ENCODE assay signal across 1 cellular context in the genomic region with DNA sequence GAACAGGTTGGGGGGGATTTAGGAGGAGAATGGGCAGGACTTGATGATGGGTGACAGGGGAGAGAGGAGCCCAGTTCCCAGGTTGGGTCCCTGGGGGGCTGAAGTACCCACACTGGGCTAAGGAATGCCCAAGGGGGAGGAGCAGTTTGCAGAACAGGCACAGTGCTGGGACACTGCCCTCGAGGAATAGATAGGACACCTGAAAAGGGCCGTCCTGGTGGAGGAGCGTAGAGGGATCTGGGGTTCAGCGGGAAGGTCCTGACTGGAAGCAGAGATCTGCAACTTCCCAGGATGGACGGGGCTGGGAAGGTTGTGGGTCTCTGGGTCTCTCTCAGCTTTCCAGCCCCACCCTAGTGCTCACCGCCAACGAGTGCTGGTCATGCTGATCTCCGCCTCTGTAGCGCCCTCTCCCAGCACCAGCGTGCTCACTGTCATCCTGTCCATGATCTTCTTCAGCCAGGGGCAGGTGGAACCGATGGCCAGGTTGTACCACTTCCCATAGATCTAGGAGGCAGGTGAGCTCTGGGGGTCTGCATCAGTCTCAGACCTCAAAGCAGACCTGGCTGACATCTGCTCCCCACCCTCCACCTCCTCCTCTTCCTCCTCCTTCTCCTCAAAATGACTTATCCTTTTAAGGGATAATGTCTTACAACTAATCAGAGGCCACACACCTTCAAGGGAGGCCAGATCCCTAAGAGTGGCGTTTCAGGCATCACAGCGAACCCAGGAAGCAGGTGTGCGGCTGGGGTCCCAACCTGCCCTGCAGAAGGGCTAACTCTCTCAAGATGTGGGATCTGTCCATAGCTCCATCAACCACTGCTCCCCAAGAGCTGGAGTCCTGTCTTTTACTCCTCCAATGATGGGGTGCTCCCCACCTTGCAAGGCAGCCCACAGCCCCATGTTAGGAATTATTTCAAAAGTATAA.
TF ChIP-seq lines count a peak whose summit lies in the region.

No MANE protein-coding gene starts in this region.

TF ChIP-seq in HepG2, 621 proteins besides CTCF, POLR2A, EP300 and RAD21 (continued from another document and continues in another):
- TF ChIP-seq, protein P1, sequence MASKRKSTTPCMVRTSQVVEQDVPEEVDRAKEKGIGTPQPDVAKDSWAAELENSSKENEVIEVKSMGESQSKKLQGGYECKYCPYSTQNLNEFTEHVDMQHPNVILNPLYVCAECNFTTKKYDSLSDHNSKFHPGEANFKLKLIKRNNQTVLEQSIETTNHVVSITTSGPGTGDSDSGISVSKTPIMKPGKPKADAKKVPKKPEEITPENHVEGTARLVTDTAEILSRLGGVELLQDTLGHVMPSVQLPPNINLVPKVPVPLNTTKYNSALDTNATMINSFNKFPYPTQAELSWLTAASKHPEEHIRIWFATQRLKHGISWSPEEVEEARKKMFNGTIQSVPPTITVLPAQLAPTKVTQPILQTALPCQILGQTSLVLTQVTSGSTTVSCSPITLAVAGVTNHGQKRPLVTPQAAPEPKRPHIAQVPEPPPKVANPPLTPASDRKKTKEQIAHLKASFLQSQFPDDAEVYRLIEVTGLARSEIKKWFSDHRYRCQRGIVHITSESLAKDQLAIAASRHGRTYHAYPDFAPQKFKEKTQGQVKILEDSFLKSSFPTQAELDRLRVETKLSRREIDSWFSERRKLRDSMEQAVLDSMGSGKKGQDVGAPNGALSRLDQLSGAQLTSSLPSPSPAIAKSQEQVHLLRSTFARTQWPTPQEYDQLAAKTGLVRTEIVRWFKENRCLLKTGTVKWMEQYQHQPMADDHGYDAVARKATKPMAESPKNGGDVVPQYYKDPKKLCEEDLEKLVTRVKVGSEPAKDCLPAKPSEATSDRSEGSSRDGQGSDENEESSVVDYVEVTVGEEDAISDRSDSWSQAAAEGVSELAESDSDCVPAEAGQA (IDR thresholded peaks at IDR 0.05; ENCODE audit: low read depth): no peak
- TF ChIP-seq, protein P1 (CRISPR knock-in tag; IDR thresholded peaks at IDR 0.05; ENCODE audit: borderline replicate concordance): no peak
- TF ChIP-seq, protein P2, sequence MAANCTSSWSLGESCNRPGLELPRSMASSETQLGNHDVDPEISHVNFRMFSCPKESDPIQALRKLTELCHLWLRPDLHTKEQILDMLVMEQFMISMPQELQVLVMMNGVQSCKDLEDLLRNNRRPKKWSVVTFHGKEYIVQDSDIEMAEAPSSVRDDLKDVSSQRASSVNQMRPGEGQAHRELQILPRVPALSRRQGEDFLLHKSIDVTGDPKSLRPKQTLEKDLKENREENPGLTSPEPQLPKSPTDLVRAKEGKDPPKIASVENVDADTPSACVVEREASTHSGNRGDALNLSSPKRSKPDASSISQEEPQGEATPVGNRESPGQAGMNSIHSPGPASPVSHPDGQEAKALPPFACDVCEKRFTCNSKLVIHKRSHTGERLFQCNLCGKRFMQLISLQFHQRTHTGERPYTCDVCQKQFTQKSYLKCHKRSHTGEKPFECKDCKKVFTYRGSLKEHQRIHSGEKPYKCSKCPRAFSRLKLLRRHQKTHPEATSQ (CRISPR knock-in tag; IDR thresholded peaks at IDR 0.05; ENCODE audit: borderline replicate concordance): no peak
- TF ChIP-seq ZMYM3 (CRISPR knock-in tag; IDR thresholded peaks at IDR 0.05) (no peak), NKX3-1 (CRISPR knock-in tag; IDR thresholded peaks at IDR 0.05) (no peak), TGIF2 (CRISPR knock-in tag; IDR thresholded peaks at IDR 0.05) (peak; percentile 96), ZNF749 (CRISPR knock-in tag; IDR thresholded peaks at IDR 0.05; ENCODE audit: borderline replicate concordance) (no peak), ZNF567 (CRISPR knock-in tag; IDR thresholded peaks at IDR 0.05; ENCODE audit: borderline replicate concordance) (no peak), NR2F6 (IDR thresholded peaks at IDR 0.05) (no peak), NR2F6 (CRISPR knock-in tag; IDR thresholded peaks at IDR 0.05) (no peak), ZNF549 (CRISPR knock-in tag; IDR thresholded peaks at IDR 0.05) (no peak), IKZF4 (CRISPR knock-in tag; IDR thresholded peaks at IDR 0.05; ENCODE audit: borderline replicate concordance, low read depth, not compliant biosample characterization) (no peak), POLR2G (IDR thresholded peaks at IDR 0.05; ENCODE audit: low read depth, low read length) (peak; percentile 6; the same call in 1 of the 2 replicates), SNAPC2 (CRISPR knock-in tag; IDR thresholded peaks at IDR 0.05) (no peak), MYC (CRISPR knock-in tag; IDR thresholded peaks at IDR 0.05; ENCODE audit: borderline replicate concordance) (peak; percentile 42; the same call in 1 of the 2 replicates), KAT8 (CRISPR knock-in tag; IDR thresholded peaks at IDR 0.05) (no peak), ELF1 (CRISPR knock-in tag; IDR thresholded peaks at IDR 0.05) (no peak), BHLHE40 (IDR thresholded peaks at IDR 0.05; ENCODE audit: low read length) (no peak), NBN (conservative IDR thresholded peaks at IDR 0.05) (no peak), ZNF468 (CRISPR knock-in tag; IDR thresholded peaks at IDR 0.05) (no peak), ZNF160 (CRISPR knock-in tag; IDR thresholded peaks at IDR 0.05) (no peak), PHF5A (CRISPR knock-in tag; IDR thresholded peaks at IDR 0.05; ENCODE audit: low read depth, unreplicated experiment) (no peak), MYNN (CRISPR knock-in tag; IDR thresholded peaks at IDR 0.05; ENCODE audit: low read depth) (no peak), GATA4 (IDR thresholded peaks at IDR 0.05; ENCODE audit: borderline replicate concordance, low read depth) (no peak), AGO2 (optimal IDR thresholded peaks at IDR 0.05; ENCODE audit: low read depth, low read length) (no peak)
- TF ChIP-seq, protein P3, sequence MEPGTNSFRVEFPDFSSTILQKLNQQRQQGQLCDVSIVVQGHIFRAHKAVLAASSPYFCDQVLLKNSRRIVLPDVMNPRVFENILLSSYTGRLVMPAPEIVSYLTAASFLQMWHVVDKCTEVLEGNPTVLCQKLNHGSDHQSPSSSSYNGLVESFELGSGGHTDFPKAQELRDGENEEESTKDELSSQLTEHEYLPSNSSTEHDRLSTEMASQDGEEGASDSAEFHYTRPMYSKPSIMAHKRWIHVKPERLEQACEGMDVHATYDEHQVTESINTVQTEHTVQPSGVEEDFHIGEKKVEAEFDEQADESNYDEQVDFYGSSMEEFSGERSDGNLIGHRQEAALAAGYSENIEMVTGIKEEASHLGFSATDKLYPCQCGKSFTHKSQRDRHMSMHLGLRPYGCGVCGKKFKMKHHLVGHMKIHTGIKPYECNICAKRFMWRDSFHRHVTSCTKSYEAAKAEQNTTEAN (CRISPR knock-in tag; conservative IDR thresholded peaks at IDR 0.05): no peak
- TF ChIP-seq, protein P4, sequence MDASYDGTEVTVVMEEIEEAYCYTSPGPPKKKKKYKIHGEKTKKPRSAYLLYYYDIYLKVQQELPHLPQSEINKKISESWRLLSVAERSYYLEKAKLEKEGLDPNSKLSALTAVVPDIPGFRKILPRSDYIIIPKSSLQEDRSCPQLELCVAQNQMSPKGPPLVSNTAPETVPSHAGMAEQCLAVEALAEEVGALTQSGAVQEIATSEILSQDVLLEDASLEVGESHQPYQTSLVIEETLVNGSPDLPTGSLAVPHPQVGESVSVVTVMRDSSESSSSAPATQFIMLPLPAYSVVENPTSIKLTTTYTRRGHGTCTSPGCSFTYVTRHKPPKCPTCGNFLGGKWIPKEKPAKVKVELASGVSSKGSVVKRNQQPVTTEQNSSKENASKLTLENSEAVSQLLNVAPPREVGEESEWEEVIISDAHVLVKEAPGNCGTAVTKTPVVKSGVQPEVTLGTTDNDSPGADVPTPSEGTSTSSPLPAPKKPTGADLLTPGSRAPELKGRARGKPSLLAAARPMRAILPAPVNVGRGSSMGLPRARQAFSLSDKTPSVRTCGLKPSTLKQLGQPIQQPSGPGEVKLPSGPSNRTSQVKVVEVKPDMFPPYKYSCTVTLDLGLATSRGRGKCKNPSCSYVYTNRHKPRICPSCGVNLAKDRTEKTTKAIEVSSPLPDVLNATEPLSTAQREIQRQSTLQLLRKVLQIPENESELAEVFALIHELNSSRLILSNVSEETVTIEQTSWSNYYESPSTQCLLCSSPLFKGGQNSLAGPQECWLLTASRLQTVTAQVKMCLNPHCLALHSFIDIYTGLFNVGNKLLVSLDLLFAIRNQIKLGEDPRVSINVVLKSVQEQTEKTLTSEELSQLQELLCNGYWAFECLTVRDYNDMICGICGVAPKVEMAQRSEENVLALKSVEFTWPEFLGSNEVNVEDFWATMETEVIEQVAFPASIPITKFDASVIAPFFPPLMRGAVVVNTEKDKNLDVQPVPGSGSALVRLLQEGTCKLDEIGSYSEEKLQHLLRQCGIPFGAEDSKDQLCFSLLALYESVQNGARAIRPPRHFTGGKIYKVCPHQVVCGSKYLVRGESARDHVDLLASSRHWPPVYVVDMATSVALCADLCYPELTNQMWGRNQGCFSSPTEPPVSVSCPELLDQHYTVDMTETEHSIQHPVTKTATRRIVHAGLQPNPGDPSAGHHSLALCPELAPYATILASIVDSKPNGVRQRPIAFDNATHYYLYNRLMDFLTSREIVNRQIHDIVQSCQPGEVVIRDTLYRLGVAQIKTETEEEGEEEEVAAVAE (CRISPR knock-in tag; IDR thresholded peaks at IDR 0.05; ENCODE audit: borderline replicate concordance): no peak
- TF ChIP-seq, protein P5, sequence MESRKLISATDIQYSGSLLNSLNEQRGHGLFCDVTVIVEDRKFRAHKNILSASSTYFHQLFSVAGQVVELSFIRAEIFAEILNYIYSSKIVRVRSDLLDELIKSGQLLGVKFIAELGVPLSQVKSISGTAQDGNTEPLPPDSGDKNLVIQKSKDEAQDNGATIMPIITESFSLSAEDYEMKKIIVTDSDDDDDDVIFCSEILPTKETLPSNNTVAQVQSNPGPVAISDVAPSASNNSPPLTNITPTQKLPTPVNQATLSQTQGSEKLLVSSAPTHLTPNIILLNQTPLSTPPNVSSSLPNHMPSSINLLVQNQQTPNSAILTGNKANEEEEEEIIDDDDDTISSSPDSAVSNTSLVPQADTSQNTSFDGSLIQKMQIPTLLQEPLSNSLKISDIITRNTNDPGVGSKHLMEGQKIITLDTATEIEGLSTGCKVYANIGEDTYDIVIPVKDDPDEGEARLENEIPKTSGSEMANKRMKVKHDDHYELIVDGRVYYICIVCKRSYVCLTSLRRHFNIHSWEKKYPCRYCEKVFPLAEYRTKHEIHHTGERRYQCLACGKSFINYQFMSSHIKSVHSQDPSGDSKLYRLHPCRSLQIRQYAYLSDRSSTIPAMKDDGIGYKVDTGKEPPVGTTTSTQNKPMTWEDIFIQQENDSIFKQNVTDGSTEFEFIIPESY (CRISPR knock-in tag; IDR thresholded peaks at IDR 0.05): no peak
